14 cellular contexts compared by ENCODE assay signal in the genomic region with DNA sequence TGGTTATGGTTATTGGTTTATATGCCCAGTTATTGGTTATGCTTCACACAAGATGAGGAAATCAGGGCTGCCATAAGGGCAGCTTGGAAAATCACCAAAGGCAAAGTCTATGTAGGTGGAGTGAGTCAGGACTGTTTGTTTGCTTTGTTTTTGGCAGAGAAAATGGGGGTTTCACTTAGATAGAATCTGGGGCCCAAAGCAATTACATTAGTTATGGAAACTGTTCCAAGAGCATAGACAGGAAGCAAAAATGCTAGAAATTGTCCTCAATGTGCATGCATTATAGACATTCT. TPM values are rescaled to one million over a fixed set of nuclear protein-coding genes. Genes with fewer than 3 reads are reported as not detected.
DNase-seq lines count a peak whose midpoint lies in the region; ATAC-seq and TF ChIP-seq lines count a peak whose summit lies in the region.
"Had no signal": no experiment of that assay in that cellular context is flagged by ENCODE, and none has a peak within 500 bp of the region (broad histone marks: within the 10 kb centered on the region; RNA-seq: fewer than 3 reads in every experiment).

No MANE protein-coding gene starts in this region.

- H3K9me2 ChIP-seq in OCI-LY7 (ENCODE audit: insufficient read depth, low read length), result no peaks in the 10 kb centered on the region

- ATAC-seq in effector memory CD8-positive, alpha-beta T cell (replicated peaks), result no peak
- ATAC-seq in GM21529 (IDR thresholded peaks at IDR 0.05; ENCODE audit: unreplicated experiment), result no peak
- ATAC-seq in left ventricle myocardium superior, result no peak

- peaks cover 16% of the 10 kb centered on the region; the same call in 1 of the 2 replicates for H4K20me1 ChIP-seq in OCI-LY7 (ENCODE audit: insufficient read depth, low read length)

- no peak overlapping the region for H3K27ac ChIP-seq in OCI-LY7 (ENCODE audit: low read depth, low read length, poor library complexity, severe bottlenecking)
- H3K27ac ChIP-seq: thoracic aorta had no signal

- no TSS peak for BruUV-seq in OCI-LY7 (replicated peaks; lab: Mats Ljungman, UMichigan)

- no peaks in the 10 kb centered on the region for H3K9me3 Mint-ChIP-seq in activated CD4-positive, alpha-beta T cell treated with anti-CD3 and anti-CD28 coated beads, Interleukin-2, amount 10 ng/mL, durations not matched to agents 7 days and 5 days
- H3K9me3 Mint-ChIP-seq in effector memory CD8-positive, alpha-beta T cell, result no peaks in the 10 kb centered on the region
- H3K9me3 Mint-ChIP-seq: endodermal cell had no signal

- no peak for DNase-seq in activated CD4-positive, alpha-beta T cell treated with anti-CD3 and anti-CD28 coated beads, Interleukin-2, amount 10 ng/mL, durations not matched to agents 7 days and 5 days
- DNase-seq in activated CD4-positive, alpha-beta T cell treated with anti-CD3 and anti-CD28 coated beads for 4 hours, result no peak
- DNase-seq in OCI-LY7 (ENCODE audit: low spot score) (no peak), AML-193 (lab: John Stamatoyannopoulos, UW) (no peak), left ventricle myocardium superior (no peak)
- no peak for DNase-seq in effector memory CD8-positive, alpha-beta T cell
- DNase-seq: activated CD4-positive, CD25-positive, alpha-beta regulatory T cell treated with anti-CD3 and anti-CD28 coated beads, Interleukin-2, amount 50 U/mL, for 72 hours; amniotic stem cell; endodermal cell; SHP77 treated with DMSO at 0.1 percent for 48 hours had no signal

- no peaks in the 10 kb centered on the region for H3K27me3 Mint-ChIP-seq in activated CD4-positive, alpha-beta T cell treated with anti-CD3 and anti-CD28 coated beads, Interleukin-2, amount 10 ng/mL, durations not matched to agents 7 days and 5 days
- H3K27me3 Mint-ChIP-seq in effector memory CD8-positive, alpha-beta T cell, result no peaks in the 10 kb centered on the region

- H3K36me3 ChIP-seq in OCI-LY7 (ENCODE audit: insufficient read depth, low read length) (peaks cover 61% of the 10 kb centered on the region), skeletal muscle satellite cell (ENCODE audit: insufficient read depth, low read length) (peaks cover 30% of the 10 kb centered on the region)

- intact Hi-C loops in OCI-LY7 (cut with micrococcal nuclease; ENCODE audit: unreplicated experiment), result loop anchor here (5.0 kb wide), 1 partner anchor 131 kb away; no protein-coding TSS in a partner anchor
- intact Hi-C loops in left ventricle myocardium superior (cut with micrococcal nuclease), result loop anchor here (5.0 kb wide), 1 partner anchor 46 kb away; no protein-coding TSS in a partner anchor

- peaks cover 76% of the 10 kb centered on the region for H3K4me1 Mint-ChIP-seq in activated CD4-positive, alpha-beta T cell treated with anti-CD3 and anti-CD28 coated beads, Interleukin-2, amount 10 ng/mL, durations not matched to agents 7 days and 5 days
- peaks cover 60 to 63% of the 10 kb centered on the region in 2 donors for H3K4me1 Mint-ChIP-seq in effector memory CD8-positive, alpha-beta T cell (ENCODE audit: low read depth in 2 of 2)

- peak overlapping the region; percentile 39 for H3K27ac Mint-ChIP-seq in activated CD4-positive, alpha-beta T cell treated with anti-CD3 and anti-CD28 coated beads, Interleukin-2, amount 10 ng/mL, durations not matched to agents 7 days and 5 days
- H3K27ac Mint-ChIP-seq in effector memory CD8-positive, alpha-beta T cell, result peak overlapping the region; percentile 89
- H3K27ac Mint-ChIP-seq: endodermal cell had no signal

- 0 out of 2 replicates have a peak, but pooled peaks cover 5% of the 10 kb centered on the region for H3K9me3 ChIP-seq in OCI-LY7 (ENCODE audit: low read length)
- H3K9me3 ChIP-seq in skeletal muscle satellite cell (replicated peaks; ENCODE audit: low read length), result no peaks in the 10 kb centered on the region
- H3K9me3 ChIP-seq: thoracic aorta had no signal

- peaks cover 46% of the 10 kb centered on the region for H3K4me1 ChIP-seq in OCI-LY7 (ENCODE audit: insufficient read depth, low read length, poor library complexity, severe bottlenecking)
- peaks cover 26% of the 10 kb centered on the region for H3K4me1 ChIP-seq in skeletal muscle satellite cell (ENCODE audit: control insufficient read depth, insufficient read depth, low read length)

- H3K79me2 ChIP-seq in OCI-LY7 (ENCODE audit: insufficient read depth, low read depth, low read length), result peaks cover 25% of the 10 kb centered on the region

- no peaks in the 10 kb centered on the region for H3K27me3 ChIP-seq in skeletal muscle satellite cell (ENCODE audit: control insufficient read depth, insufficient read depth, low read length)

- H3K9ac ChIP-seq in skeletal muscle satellite cell (ENCODE audit: low read depth, low read length), result no peak overlapping the region

- CTCF ChIA-PET in activated CD4-positive, alpha-beta T cell treated with anti-CD3 and anti-CD28 coated beads, Interleukin-2, amount 10 ng/mL, durations not matched to agents 7 days and 5 days (lab: Charles Lee), result no interaction called here
- CTCF ChIA-PET in OCI-LY7 (lab: Charles Lee; ENCODE audit: unreplicated experiment), result interaction anchor here (1.3 kb wide), 1 partner anchor 43 kb away, joined by 3 read pairs; no protein-coding TSS in a partner anchor

- peaks cover 61% of the 10 kb centered on the region for H3K36me3 Mint-ChIP-seq in activated CD4-positive, alpha-beta T cell treated with anti-CD3 and anti-CD28 coated beads, Interleukin-2, amount 10 ng/mL, durations not matched to agents 7 days and 5 days (ENCODE audit: low read depth)
- H3K36me3 Mint-ChIP-seq in effector memory CD8-positive, alpha-beta T cell (ENCODE audit: insufficient read depth), result peaks cover 69% of the 10 kb centered on the region

- H3K4me2 ChIP-seq in OCI-LY7 (ENCODE audit: low read length), result peak overlapping the region; percentile 98
- peak overlapping the region; percentile 83 for H3K4me2 ChIP-seq in skeletal muscle satellite cell (ENCODE audit: low read length)

- peak overlapping the region; percentile 96 for H3K4me3 Mint-ChIP-seq in activated CD4-positive, alpha-beta T cell treated with anti-CD3 and anti-CD28 coated beads, Interleukin-2, amount 10 ng/mL, durations not matched to agents 7 days and 5 days
- H3K4me3 Mint-ChIP-seq in effector memory CD8-positive, alpha-beta T cell, result peak overlapping the region; percentile 88 to 89
- H3K4me3 Mint-ChIP-seq: endodermal cell had no signal

- H2AFZ ChIP-seq in OCI-LY7 (ENCODE audit: low read length), result no peak overlapping the region

- no peak for TF ChIP-seq CTCF in OCI-LY7 (conservative IDR thresholded peaks at IDR 0.05; ENCODE audit: low read length)

- H3K4me3 ChIP-seq in OCI-LY7 (ENCODE audit: low read depth, low read length, poor library complexity, severe bottlenecking) (peak overlapping the region; percentile 86), skeletal muscle satellite cell (ENCODE audit: low read length) (peak overlapping the region; percentile 0)

- POLR2A ChIA-PET in activated CD4-positive, alpha-beta T cell treated with anti-CD3 and anti-CD28 coated beads, Interleukin-2, amount 10 ng/mL, durations not matched to agents 7 days and 5 days (lab: Charles Lee), result no interaction called here
- POLR2A ChIA-PET in OCI-LY7 (lab: Charles Lee), result interaction anchor here (1.2 to 3.8 kb wide), 3 partner anchors 7 to 41 kb away, joined by 4 to 27 read pairs (median 7); no protein-coding TSS in a partner anchor

RNA-seq across cellular contexts. Expression of gene VAMP1, which starts 2.2 kb away (rescaled TPM):
- 10 to 100 TPM; 61.4 to 73.4 TPM for total RNA-seq in activated CD4-positive, alpha-beta T cell treated with anti-CD3 and anti-CD28 coated beads, Interleukin-2, amount 10 ng/mL, durations not matched to agents 7 days and 5 days
- total RNA-seq in OCI-LY7 (2014; rRNA removed; shearing (Covaris generic)), result 82.7 and 86.0 TPM in 2 replicates
- 46.9 and 51.6 TPM in 2 replicates for total RNA-seq in OCI-LY7 (2022)
- total RNA-seq in skeletal muscle satellite cell (2012; rRNA removed), result 3.3 and 9.6 TPM in 2 replicates
- 3.6 TPM for total RNA-seq in left ventricle myocardium superior

RNA-seq across cellular contexts. Expression of gene TAPBPL, which starts 16.4 kb away (rescaled TPM):
- 10 to 100 TPM; 45.8 to 47.9 TPM for total RNA-seq in activated CD4-positive, alpha-beta T cell treated with anti-CD3 and anti-CD28 coated beads, Interleukin-2, amount 10 ng/mL, durations not matched to agents 7 days and 5 days
- 18.4 and 23.7 TPM in 2 replicates for total RNA-seq in OCI-LY7 (2014; rRNA removed; shearing (Covaris generic))
- total RNA-seq in OCI-LY7 (2022) (22.2 and 25.5 TPM in 2 replicates), left ventricle myocardium superior (13.1 TPM)
- 4.8 and 6.8 TPM in 2 replicates for total RNA-seq in skeletal muscle satellite cell (2012; rRNA removed)

RNA-seq across cellular contexts. Expression of gene CD27, which starts 23.5 kb away (rescaled TPM):
- total RNA-seq in activated CD4-positive, alpha-beta T cell treated with anti-CD3 and anti-CD28 coated beads, Interleukin-2, amount 10 ng/mL, durations not matched to agents 7 days and 5 days, result 100 to 1,000 TPM; 115 to 134 TPM
- 18.0 and 19.8 TPM in 2 replicates for total RNA-seq in OCI-LY7 (2014; rRNA removed; shearing (Covaris generic))
- total RNA-seq in OCI-LY7 (2022) (39.9 and 48.3 TPM in 2 replicates), left ventricle myocardium superior (0.20 TPM)
- not detected in 2 replicates for total RNA-seq in skeletal muscle satellite cell (2012; rRNA removed)
- total RNA-seq: NCI-H460 had no signal

RNA-seq across cellular contexts. Expression of gene MRPL51, which starts 24.8 kb away (rescaled TPM):
- 100 to 1,000 TPM; 212 to 241 TPM for total RNA-seq in activated CD4-positive, alpha-beta T cell treated with anti-CD3 and anti-CD28 coated beads, Interleukin-2, amount 10 ng/mL, durations not matched to agents 7 days and 5 days
- total RNA-seq in OCI-LY7 (2014; rRNA removed; shearing (Covaris generic)), result 152 and 164 TPM in 2 replicates
- total RNA-seq in OCI-LY7 (2022) (280 and 338 TPM in 2 replicates), left ventricle myocardium superior (275 TPM)
- total RNA-seq in skeletal muscle satellite cell (2012; rRNA removed), result 106 and 117 TPM in 2 replicates

RNA-seq across cellular contexts. Expression of gene NCAPD2, which starts 25.7 kb away (rescaled TPM):
- total RNA-seq in activated CD4-positive, alpha-beta T cell treated with anti-CD3 and anti-CD28 coated beads, Interleukin-2, amount 10 ng/mL, durations not matched to agents 7 days and 5 days, result 100 to 1,000 TPM; 191 to 202 TPM
- 157 and 195 TPM in 2 replicates for total RNA-seq in OCI-LY7 (2014; rRNA removed; shearing (Covaris generic))
- total RNA-seq in OCI-LY7 (2022) (225 and 267 TPM in 2 replicates), left ventricle myocardium superior (13.1 TPM)
- 34.1 and 35.7 TPM in 2 replicates for total RNA-seq in skeletal muscle satellite cell (2012; rRNA removed)

Comparison
In these comparisons a context has a peak if more than half of its experiments do, and no peak if none do; other contexts are left out.
1. RNA of gene VAMP1, which starts 2.2 kb away (total RNA-seq): 46.9 to 86.0 TPM in OCI-LY7 and 61.4 to 73.4 TPM in activated CD4-positive, alpha-beta T cell treated with anti-CD3 and anti-CD28 coated beads, Interleukin-2, amount 10 ng/mL, durations not matched to agents 7 days and 5 days; 3.6 TPM in left ventricle myocardium superior (single experiment); every median in the first group is over 10 times any median in the second.
2. RNA of gene CD27, which starts 23.5 kb away (total RNA-seq): 115 to 134 TPM in activated CD4-positive, alpha-beta T cell treated with anti-CD3 and anti-CD28 coated beads, Interleukin-2, amount 10 ng/mL, durations not matched to agents 7 days and 5 days and 18.0 to 48.3 TPM in OCI-LY7; 0.20 TPM in left ventricle myocardium superior (single experiment); every median in the first group is over 10 times any median in the second.